Comparison of ENCODE assay signal across 15 cellular contexts in the genomic region with DNA sequence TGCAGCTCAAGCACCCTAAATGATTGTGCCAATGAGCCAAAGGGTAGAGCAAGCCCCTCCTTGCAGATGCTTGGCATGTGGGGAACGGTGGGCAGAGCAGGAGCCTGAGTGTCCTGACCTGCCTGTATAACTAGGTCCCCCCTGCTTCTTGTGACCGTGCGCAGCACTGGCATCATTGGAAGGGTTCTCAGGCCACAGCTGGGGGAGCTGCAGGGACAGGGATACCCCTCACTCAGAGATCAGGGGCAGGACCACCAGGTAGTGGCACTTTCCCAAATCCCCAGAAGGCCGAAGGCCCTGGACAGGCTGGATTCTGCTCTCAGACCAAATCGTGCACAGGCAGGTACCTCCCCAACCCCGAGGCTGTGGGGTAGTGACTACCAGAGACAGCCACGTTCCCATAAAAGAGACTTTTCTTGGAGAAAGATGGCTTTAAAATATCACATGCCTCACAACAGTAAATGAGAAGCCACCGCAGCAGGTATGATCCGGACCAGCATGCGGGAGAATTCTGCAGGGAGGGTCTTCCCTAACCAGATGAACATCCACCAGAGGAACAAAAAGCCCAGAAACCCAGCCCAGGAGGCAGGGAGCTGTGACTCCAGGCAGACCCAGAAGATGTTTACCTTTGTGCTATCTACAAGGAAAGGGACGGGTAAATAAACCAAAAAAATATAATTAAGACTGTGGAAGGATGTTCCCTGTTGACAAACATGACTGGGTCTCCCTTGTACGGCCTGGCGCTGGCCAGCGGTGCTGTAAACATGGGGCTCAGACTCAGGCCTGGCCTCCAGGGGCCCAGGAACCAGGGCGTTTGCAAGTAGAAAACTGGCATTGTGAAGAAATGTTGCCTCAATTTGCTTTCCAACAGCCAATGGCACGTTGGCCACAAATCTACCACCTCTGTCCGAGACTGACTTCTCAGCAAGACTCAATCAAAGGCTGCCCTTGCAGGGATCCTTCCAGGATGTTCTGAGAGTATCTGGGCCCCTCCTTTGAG.
DNase-seq lines count a peak whose midpoint lies in the region; ATAC-seq and TF ChIP-seq lines count a peak whose summit lies in the region.
"Had no signal": no experiment of that assay in that cellular context is flagged by ENCODE, and none has a peak within 500 bp of the region (broad histone marks: within the 10 kb centered on the region; RNA-seq: fewer than 3 reads in every experiment).

No MANE protein-coding gene starts in this region.

- H3K9ac ChIP-seq in parathyroid adenoma = no peak overlapping the region

- ATAC-seq in Right ventricle myocardium inferior = no peak

- H3K79me2 ChIP-seq in parathyroid adenoma = no peaks in the 10 kb centered on the region

- H3K4me1 ChIP-seq in parathyroid adenoma = peaks cover 61% of the 10 kb centered on the region
- peaks cover 4 to 47% (median 25%) of the 10 kb centered on the region in 4 donors for H3K4me1 ChIP-seq in tibial artery

- H3K4me3 ChIP-seq in LNCaP clone FGC (ENCODE audit: low read depth, low read length) (no peak overlapping the region), coronary artery (no peak overlapping the region), parathyroid adenoma (ENCODE audit: low read depth, low read length) (no peak overlapping the region), tibial artery (no peak overlapping the region)
- H3K4me3 ChIP-seq: SJSA1 had no signal

- H3K4me2 ChIP-seq in parathyroid adenoma (ENCODE audit: low read length) = no peak overlapping the region

- DNase-seq in LNCaP clone FGC (ENCODE audit: low read depth) (peak; percentile 3), coronary artery (ENCODE audit: low spot score) (peak; percentile 55), tibial artery (peak; percentile 7 to 57), substantia nigra (lab: John Stamatoyannopoulos, UW) (no peak), Right ventricle myocardium inferior (ENCODE audit: missing footprints) (no peak)
- DNase-seq in activated CD4-positive, CD25-positive, alpha-beta regulatory T cell (lab: John Stamatoyannopoulos, UW) = no peak
- DNase-seq in activated CD4-positive, alpha-beta T cell treated with anti-CD3 and anti-CD28 coated beads for 1 hour = no peak
- DNase-seq: ACHN; CD4-positive, alpha-beta memory T cell; Karpas-422; NCI-H2029; NCI-H2171 treated with DMSO at 0.1 percent for 48 hours; NCI-H510A treated with DMSO at 0.1 percent for 48 hours had no signal

- no peaks in the 10 kb centered on the region for H3K36me3 ChIP-seq in parathyroid adenoma (ENCODE audit: control insufficient read depth, insufficient read depth, low read length)
- peaks cover 6 to 20% (median 12%) of the 10 kb centered on the region in 3 donors for H3K36me3 ChIP-seq in tibial artery

- H3K27me3 ChIP-seq in parathyroid adenoma (ENCODE audit: control insufficient read depth, insufficient read depth, low read length) (no peaks in the 10 kb centered on the region), tibial artery (no peaks in the 10 kb centered on the region)
- H3K27me3 ChIP-seq: SJSA1 had no signal

- H3K27ac ChIP-seq in coronary artery = no peak overlapping the region
- H3K27ac ChIP-seq in parathyroid adenoma = peak overlapping the region; percentile 97
- H3K27ac ChIP-seq in tibial artery = no peak overlapping the region
- H3K27ac ChIP-seq in substantia nigra (ENCODE audit: low read depth, low read length, poor library complexity, severe bottlenecking) = no peak overlapping the region
- H3K27ac ChIP-seq: SJSA1 had no signal

- intact Hi-C loops in tibial artery (cut with DNase I; ENCODE audit: low total_unique reads) (no loop called here), Right ventricle myocardium inferior (cut with DNase I) (no loop called here)

- H2AFZ ChIP-seq in parathyroid adenoma = no peak overlapping the region

- no peaks in the 10 kb centered on the region for H3K9me3 ChIP-seq in parathyroid adenoma (ENCODE audit: control insufficient read depth, low read length)
- H3K9me3 ChIP-seq in tibial artery = no peaks in the 10 kb centered on the region
- H3K9me3 ChIP-seq: SJSA1 had no signal

- no peak for TF ChIP-seq CTCF in LNCaP clone FGC (IDR thresholded peaks at IDR 0.05; ENCODE audit: control insufficient read depth, extremely low read depth, insufficient read depth)
- TF ChIP-seq CTCF in coronary artery (IDR thresholded peaks at IDR 0.05) = no peak
- TF ChIP-seq CTCF in parathyroid adenoma (IDR thresholded peaks at IDR 0.05) = no peak
- no peak for TF ChIP-seq CTCF in tibial artery (IDR thresholded peaks at IDR 0.05)

Comparison
In these comparisons a context has a peak if more than half of its experiments do, and no peak if none do; other contexts are left out.
1. DNase-seq: peak in LNCaP clone FGC (single experiment), coronary artery (single experiment) and tibial artery (2 of 2); none in activated CD4-positive, CD25-positive, alpha-beta regulatory T cell (0 of 4), substantia nigra (0 of 49), Right ventricle myocardium inferior (single experiment) and activated CD4-positive, alpha-beta T cell treated with anti-CD3 and anti-CD28 coated beads for 1 hour (single experiment).